Comparison of ENCODE assay signal across 22 cellular contexts in genomic region chr22:24467340-24467739, GRCh38. TPM values are rescaled to one million over a fixed set of nuclear protein-coding genes. Genes with fewer than 3 reads are reported as not detected.
DNase-seq lines count a peak whose midpoint lies in the region; FAIRE-seq and TF ChIP-seq lines count a peak whose summit lies in the region.
"Had no signal": no experiment of that assay in that cellular context is flagged by ENCODE, and none has a peak within 500 bp of the region (broad histone marks: within the 10 kb centered on the region; RNA-seq: fewer than 3 reads in every experiment).

No MANE protein-coding gene starts in this region.

- H3K4me1 ChIP-seq in Karpas-422 (ENCODE audit: low read length) (peaks cover 42% of the 10 kb centered on the region), H1 (replicated peaks in 1 of 4; ENCODE audit: control insufficient read depth in 3 of 4, insufficient read depth in 4 of 4, low read length in 3 of 4) (peaks cover 4 to 8% (median 6%) of the 10 kb centered on the region in 4 experiments; a peak in 5 of 7 replicates), osteoblast (ENCODE audit: insufficient read depth, low read length) (peaks cover 36% of the 10 kb centered on the region), uterus (no peaks in the 10 kb centered on the region)
- H3K4me1 ChIP-seq: suprapubic skin had no signal

- no peak overlapping the region for H2BK15ac ChIP-seq in H1 (ENCODE audit: low read length)

- no peak overlapping the region for H4K5ac ChIP-seq in H1 (ENCODE audit: insufficient read length, low read depth, low read length)

- 0 out of 2 replicates have a peak overlapping the region, but pooled peaks have one; percentile 12 for H2AFZ ChIP-seq in Karpas-422 (ENCODE audit: low read length)
- no peak overlapping the region for H2AFZ ChIP-seq in H1 (ENCODE audit: low read length)
- no peak overlapping the region for H2AFZ ChIP-seq in osteoblast (ENCODE audit: low read length)

- no peaks in the 10 kb centered on the region for H4K20me1 ChIP-seq in Karpas-422 (ENCODE audit: insufficient read depth, low read depth, low read length)
- H4K20me1 ChIP-seq in H1 (replicated peaks in 1 of 2; ENCODE audit: control insufficient read depth in 1 of 2, insufficient read depth in 2 of 2, low read length in 2 of 2) = no peaks in the 10 kb centered on the region
- no peaks in the 10 kb centered on the region for H4K20me1 ChIP-seq in osteoblast (ENCODE audit: insufficient read depth, low read length)

- H3K14ac ChIP-seq in H1 (ENCODE audit: insufficient read length) = no peak overlapping the region

- H3K18ac ChIP-seq in H1 (ENCODE audit: extremely low read depth, low read length) = no peak overlapping the region

- no peaks in the 10 kb centered on the region for H3K9me2 ChIP-seq in Karpas-422 (replicated peaks; ENCODE audit: insufficient read depth, low read length)

- H3K9me3 Mint-ChIP-seq in CD14-positive monocyte = peaks cover 0 to 3% (median 0%) of the 10 kb centered on the region in 7 donors
- no peaks in the 10 kb centered on the region for H3K9me3 Mint-ChIP-seq in Calu3 (ENCODE audit: low read depth, unreplicated experiment)
- H3K9me3 Mint-ChIP-seq: activated T-cell treated with anti-CD3 and anti-CD28 coated beads, Interleukin-2, amount 50 U/mL, for 24 hours had no signal

- no peak overlapping the region for H3K4me3 ChIP-seq in Karpas-422 (ENCODE audit: low read length)
- H3K4me3 ChIP-seq in H1 (ENCODE audit: extremely low read depth in 1 of 4, insufficient read depth in 2 of 4, low read depth in 3 of 4, low read length in 4 of 4) = no peak overlapping the region
- no peak overlapping the region for H3K4me3 ChIP-seq in osteoblast (ENCODE audit: insufficient read depth, low read length)
- no peak overlapping the region for H3K4me3 ChIP-seq in uterus
- H3K4me3 ChIP-seq in WERI-Rb-1 (ENCODE audit: low read depth, low read length) = no peak overlapping the region
- H3K4me3 ChIP-seq: MG63, suprapubic skin had no signal

- H3K79me2 ChIP-seq in Karpas-422 (ENCODE audit: low read length) = no peaks in the 10 kb centered on the region
- no peaks in the 10 kb centered on the region for H3K79me2 ChIP-seq in H1 (ENCODE audit: control insufficient read depth in 1 of 2, insufficient read depth in 2 of 2, low read length in 2 of 2)
- no peaks in the 10 kb centered on the region for H3K79me2 ChIP-seq in osteoblast (ENCODE audit: insufficient read depth, low read length)

- H3K4ac ChIP-seq in H1 (replicated peaks; ENCODE audit: insufficient read length, low read depth, low read length) = no peak overlapping the region

- DNase-seq in CD14-positive monocyte (ENCODE audit: low spot score) (no peak), Karpas-422 (no peak), H1 (ENCODE audit: low read depth in 1 of 2, low spot score in 2 of 2) (no peak), osteoblast (ENCODE audit: insufficient read length, low spot score, missing footprints) (no peak), uterus (no peak), NCI-H1105 treated with DMSO at 0.1 percent for 48 hours (lab: John Stamatoyannopoulos, UW) (no peak), WERI-Rb-1 (no peak), Calu3 (no peak)
- DNase-seq: activated CD4-positive, alpha-beta T cell treated with anti-CD3 and anti-CD28 coated beads, Interleukin-2, amount 50 U/mL, for 48 hours; activated naive CD8-positive, alpha-beta T cell treated with anti-CD3 and anti-CD28 coated beads, Interleukin-2, amount 10 ng/mL, durations not matched to agents 7 days and 5 days; activated T-cell treated with anti-CD3 and anti-CD28 coated beads, Interleukin-2, amount 50 U/mL, for 24 hours; central memory CD4-positive, alpha-beta T cell; GF-D8; H7; mammary epithelial cell; NCI-H2081; NCI-H524 treated with DMSO at 0.1 percent for 48 hours; stimulated activated CD4-positive, alpha-beta T cell treated with anti-CD3 and anti-CD28 coated beads, Interleukin-2, amount 100 ng/mL, for 48 hours had no signal

- H3K9ac ChIP-seq in Karpas-422 (ENCODE audit: low read length) = peak overlapping the region; percentile 32
- H3K9ac ChIP-seq in H1 (replicated peaks in 1 of 4; ENCODE audit: extremely low read depth in 1 of 4, low read depth in 3 of 4, low read length in 3 of 4) = no peak overlapping the region

- no peak for TF ChIP-seq POLR2A in H1 (IDR thresholded peaks at IDR 0.05; ENCODE audit: control extremely low read depth in 1 of 2, low read depth in 2 of 2, low read length in 2 of 2)
- no peak for TF ChIP-seq POLR2A in uterus (IDR thresholded peaks at IDR 0.05)

- H3K23ac ChIP-seq in H1 (ENCODE audit: insufficient read length) = no peak overlapping the region

- H3K27ac ChIP-seq in Karpas-422 (ENCODE audit: low read length) (peak overlapping the region; percentile 60; the same call in 1 of the 2 replicates), H1 (ENCODE audit: low read depth, low read length) (no peak overlapping the region), osteoblast (ENCODE audit: low read depth, low read length) (no peak overlapping the region), uterus (no peak overlapping the region), WERI-Rb-1 (no peak overlapping the region)
- H3K27ac ChIP-seq: suprapubic skin had no signal

- H3K4me1 Mint-ChIP-seq in CD14-positive monocyte (peaks cover 57% of the 10 kb centered on the region), Calu3 (ENCODE audit: low read depth, unreplicated experiment) (peaks cover 37% of the 10 kb centered on the region)

- TF ChIP-seq CTCF in CD14-positive monocyte (IDR thresholded peaks at IDR 0.05) (no peak), H1 (IDR thresholded peaks at IDR 0.05; ENCODE audit: control extremely low read depth in 1 of 3, insufficient read depth in 1 of 3, low read depth in 1 of 3, low read length in 3 of 3) (no peak), osteoblast (IDR thresholded peaks at IDR 0.05; ENCODE audit: extremely low read depth, low read depth, low read length) (no peak), uterus (IDR thresholded peaks at IDR 0.05) (no peak), WERI-Rb-1 (IDR thresholded peaks at IDR 0.05; ENCODE audit: low read depth, low read length) (no peak), Calu3 (IDR thresholded peaks at IDR 0.05; ENCODE audit: unreplicated experiment) (no peak)

- no peak for TF ChIP-seq RAD21 in H1 (IDR thresholded peaks at IDR 0.05 in 1 of 2, conservative IDR thresholded peaks at IDR 0.05 in 1 of 2; ENCODE audit: low read depth in 2 of 2, low read length in 2 of 2)

- POLR2A ChIA-PET in H1 (lab: Charles Lee; ENCODE audit: partially characterized antibody) = no interaction called here

- no peak overlapping the region for H2BK5ac ChIP-seq in H1 (ENCODE audit: low read depth, low read length)

- intact Hi-C loops in CD14-positive monocyte (cut with micrococcal nuclease) = loop anchor here in 1 of 2 donors (5.0 kb wide), 1 partner anchor 35 kb away; no protein-coding TSS in a partner anchor
- intact Hi-C loops in uterus (cut with DNase I; ENCODE audit: low total_unique reads) = no loop called here
- intact Hi-C loops in Calu3 (cut with micrococcal nuclease; ENCODE audit: unreplicated experiment) = no loop called here

- H3K4me2 ChIP-seq in Karpas-422 (ENCODE audit: low read depth, low read length, poor library complexity, severe bottlenecking) (peak overlapping the region; percentile 33), H1 (ENCODE audit: insufficient read depth in 1 of 2, low read depth in 2 of 2, low read length in 2 of 2) (peak overlapping the region; percentile 17 to 35; a peak in 2 of 4 replicates), osteoblast (ENCODE audit: insufficient read depth, low read length) (peak overlapping the region; percentile 47)

- H3K36me3 ChIP-seq in Karpas-422 (ENCODE audit: insufficient read depth, low read length) (no peaks in the 10 kb centered on the region), H1 (ENCODE audit: control insufficient read depth in 2 of 4, insufficient read depth in 4 of 4, low read length in 3 of 4) (no peaks in the 10 kb centered on the region), osteoblast (ENCODE audit: insufficient read depth, low read length) (no peaks in the 10 kb centered on the region), uterus (no peaks in the 10 kb centered on the region), WERI-Rb-1 (no peaks in the 10 kb centered on the region)
- H3K36me3 ChIP-seq: MG63, suprapubic skin had no signal

- no peak overlapping the region for H2BK20ac ChIP-seq in H1 (ENCODE audit: low read length)

- TF ChIP-seq EP300 in H1 (IDR thresholded peaks at IDR 0.05; ENCODE audit: borderline replicate concordance in 1 of 2, low read depth in 2 of 2, low read length in 2 of 2) = no peak

- no peak overlapping the region for H2BK120ac ChIP-seq in H1 (replicated peaks; ENCODE audit: low read depth, low read length)

- H3K79me1 ChIP-seq in H1 (ENCODE audit: low read depth, low read length) = no peaks in the 10 kb centered on the region

- BruUV-seq in Calu3 (replicated peaks; lab: Mats Ljungman, UMichigan) = no TSS peak

- H3K27ac Mint-ChIP-seq in CD14-positive monocyte = peak overlapping the region; percentile 53 to 91 (median 79)
- H3K27ac Mint-ChIP-seq in Calu3 (ENCODE audit: unreplicated experiment) = no peak overlapping the region
- H3K27ac Mint-ChIP-seq: activated naive CD8-positive, alpha-beta T cell treated with anti-CD3 and anti-CD28 coated beads, Interleukin-2, amount 10 ng/mL, durations not matched to agents 7 days and 5 days; activated T-cell treated with anti-CD3 and anti-CD28 coated beads, Interleukin-2, amount 50 U/mL, for 24 hours had no signal

- H3K36me3 Mint-ChIP-seq in CD14-positive monocyte (no peaks in the 10 kb centered on the region), Calu3 (ENCODE audit: insufficient read depth, unreplicated experiment) (no peaks in the 10 kb centered on the region)
- H3K36me3 Mint-ChIP-seq: activated naive CD8-positive, alpha-beta T cell treated with anti-CD3 and anti-CD28 coated beads, Interleukin-2, amount 10 ng/mL, durations not matched to agents 7 days and 5 days had no signal

- no peak overlapping the region for H2BK12ac ChIP-seq in H1 (ENCODE audit: low read depth, low read length)

- H4K91ac ChIP-seq in H1 (replicated peaks; ENCODE audit: insufficient read length, low read length) = no peak overlapping the region

- H3K56ac ChIP-seq in H1 (replicated peaks; ENCODE audit: insufficient read length, low read depth, low read length) = no peak overlapping the region

- no peak for FAIRE-seq in H1 (lab: Jason Lieb, UNC)
- FAIRE-seq: D721Med had no signal

- H2AK5ac ChIP-seq in H1 (ENCODE audit: low read depth, low read length) = no peak overlapping the region

- CTCF ChIA-PET in H1 (lab: Charles Lee; ENCODE audit: partially characterized antibody) (interaction anchor here (0.8 to 1.8 kb wide), 3 partner anchors 12 to 45 kb away, joined by 3 to 4 read pairs (median 3); no protein-coding TSS in a partner anchor), Calu3 (lab: Charles Lee) (interaction anchor here (1.3 to 1.6 kb wide), 2 partner anchors 14 to 15 kb away, joined by 3 to 5 read pairs; no protein-coding TSS in a partner anchor)

- H3K27me3 ChIP-seq in Karpas-422 (ENCODE audit: low read length) = no peaks in the 10 kb centered on the region
- no peaks in the 10 kb centered on the region for H3K27me3 ChIP-seq in H1 (replicated peaks in 1 of 4; ENCODE audit: control insufficient read depth in 3 of 4, extremely low read depth in 1 of 4, insufficient read depth in 3 of 4, low read length in 3 of 4)
- no peaks in the 10 kb centered on the region for H3K27me3 ChIP-seq in osteoblast (ENCODE audit: insufficient read depth, low read length)
- no peaks in the 10 kb centered on the region for H3K27me3 ChIP-seq in uterus
- no peaks in the 10 kb centered on the region for H3K27me3 ChIP-seq in WERI-Rb-1 (ENCODE audit: insufficient read depth, low read depth, severe bottlenecking)
- H3K27me3 ChIP-seq: MG63, suprapubic skin had no signal

- no peak overlapping the region for H4K8ac ChIP-seq in H1 (ENCODE audit: extremely low read depth, insufficient read depth, low read length)

- WGBS in H1 (ENCODE audit: extremely low coverage in 1 of 2, insufficient coverage in 1 of 2, insufficient read length in 1 of 2, insufficient replicate concordance in 2 of 2, low coverage in 1 of 2, low lambda C conversion rate in 2 of 2, missing lambda C conversion rate in 1 of 2), 2 experiments = 80% methylated on average over 2 of the region's 2 CpGs; no CpG with 5 or more reads in 1 of the 2 experiments

- H3K27me3 Mint-ChIP-seq in CD14-positive monocyte (ENCODE audit: low read depth in 3 of 3) (no peaks in the 10 kb centered on the region), Calu3 (ENCODE audit: unreplicated experiment) (no peaks in the 10 kb centered on the region)
- H3K27me3 Mint-ChIP-seq: activated naive CD8-positive, alpha-beta T cell treated with anti-CD3 and anti-CD28 coated beads, Interleukin-2, amount 10 ng/mL, durations not matched to agents 7 days and 5 days; activated T-cell treated with anti-CD3 and anti-CD28 coated beads, Interleukin-2, amount 50 U/mL, for 24 hours had no signal

- no peaks in the 10 kb centered on the region for H3K23me2 ChIP-seq in H1 (ENCODE audit: low read depth, low read length)

- H3K4me3 Mint-ChIP-seq in CD14-positive monocyte = peak overlapping the region; percentile 37 to 72
- H3K4me3 Mint-ChIP-seq in Calu3 (ENCODE audit: low read depth, unreplicated experiment) = no peak overlapping the region
- H3K4me3 Mint-ChIP-seq: activated naive CD8-positive, alpha-beta T cell treated with anti-CD3 and anti-CD28 coated beads, Interleukin-2, amount 10 ng/mL, durations not matched to agents 7 days and 5 days; activated T-cell treated with anti-CD3 and anti-CD28 coated beads, Interleukin-2, amount 50 U/mL, for 24 hours had no signal

- H3K9me3 ChIP-seq in Karpas-422 (ENCODE audit: low read length) (no peaks in the 10 kb centered on the region), H1 (ENCODE audit: insufficient read depth in 2 of 2, low read depth in 1 of 2, low read length in 1 of 2) (no peaks in the 10 kb centered on the region), osteoblast (ENCODE audit: low read depth, low read length) (no peaks in the 10 kb centered on the region), uterus (no peaks in the 10 kb centered on the region), WERI-Rb-1 (ENCODE audit: severe bottlenecking) (no peaks in the 10 kb centered on the region)
- H3K9me3 ChIP-seq: MG63, suprapubic skin had no signal

RNA-seq across cellular contexts. Expression of gene UPB1, which starts 27.8 kb away (rescaled TPM):
- under 1 TPM in 1 of 2 donors, not detected in 1; 0.17 TPM for polyA plus RNA-seq in CD14-positive monocyte
- total RNA-seq in Karpas-422 (2014; rRNA removed; shearing (Covaris generic); ENCODE audit: low replicate concordance) = 0.19 and 1.3 TPM in 2 replicates
- not detected in 2 replicates for total RNA-seq in H1 (2021; fragmentation: NEBNext Ultra II Directional; extraction: Animal tissue kit (Norgen Biotek cat#: 25700))
- polyA plus RNA-seq in H1 (2011; rRNA removed) = 0.05 and 0.09 TPM in 2 replicates
- polyA plus RNA-seq in H1 (2011; cell fraction: cytosol; rRNA removed) = 0.26 TPM
- 0.36 TPM for polyA plus RNA-seq in H1 (2011; cell fraction: nucleus; rRNA removed)
- polyA plus RNA-seq in H1 (2012, experiment 1 of 2) = 0.06 to 0.17 TPM (median 0.12 TPM) in 4 replicates
- not detected for polyA plus RNA-seq in H1 (2012, experiment 2 of 2)
- polyA plus RNA-seq in H1 (2013, experiment 1 of 2) = 0.04 TPM
- 0.06 TPM for polyA plus RNA-seq in H1 (2013, experiment 2 of 2)
- 0.16 TPM in 1 of 2 replicates, not detected in the other for polyA minus RNA-seq in H1 (2011; rRNA and poly(A)+ RNA removed)
- polyA minus RNA-seq in H1 (2011; cell fraction: cytosol; rRNA and poly(A)+ RNA removed) = not detected
- 0.50 TPM for polyA minus RNA-seq in H1 (2011; cell fraction: nucleus; rRNA and poly(A)+ RNA removed)
- total RNA-seq in osteoblast = under 0.01 TPM in 1 of 2 replicates, not detected in the other
- 1 to 10 TPM in 1 of 4 donors, under 1 TPM in 1, not detected in 2; 0.83 to 2.7 TPM for total RNA-seq in uterus
- 0.22 and 0.50 TPM in 2 replicates for total RNA-seq in Calu3 (2022)
- total RNA-seq: H7, HT-29, mammary epithelial cell had no signal
- polyA plus RNA-seq: mammary epithelial cell had no signal

RNA-seq across cellular contexts. Expression of gene ADORA2A, which starts 39.9 kb away (rescaled TPM):
- polyA plus RNA-seq in CD14-positive monocyte (1 to 10 TPM; 5.8 to 6.5 TPM), H1 (2011; rRNA removed) (20.3 and 22.1 TPM in 2 replicates)
- 65.9 and 86.7 TPM in 2 replicates for total RNA-seq in Karpas-422 (2014; rRNA removed; shearing (Covaris generic); ENCODE audit: low replicate concordance)
- 7.1 and 7.2 TPM in 2 replicates for total RNA-seq in H1 (2021; fragmentation: NEBNext Ultra II Directional; extraction: Animal tissue kit (Norgen Biotek cat#: 25700))
- 12.9 TPM for polyA plus RNA-seq in H1 (2011; cell fraction: cytosol; rRNA removed)
- 23.1 TPM for polyA plus RNA-seq in H1 (2011; cell fraction: nucleus; rRNA removed)
- polyA plus RNA-seq in H1 (2012, experiment 1 of 2) = 6.9 to 12.0 TPM (median 8.8 TPM) in 4 replicates
- polyA plus RNA-seq in H1 (2012, experiment 2 of 2) = 6.4 TPM
- polyA plus RNA-seq in H1 (2013, experiment 1 of 2) = 5.4 TPM
- polyA plus RNA-seq in H1 (2013, experiment 2 of 2) = 5.4 TPM
- polyA minus RNA-seq in H1 (2011; rRNA and poly(A)+ RNA removed) = 14.0 and 14.6 TPM in 2 replicates
- polyA minus RNA-seq in H1 (2011; cell fraction: cytosol; rRNA and poly(A)+ RNA removed) = 10.5 TPM
- polyA minus RNA-seq in H1 (2011; cell fraction: nucleus; rRNA and poly(A)+ RNA removed) = 11.1 TPM
- total RNA-seq in osteoblast (0.72 and 1.2 TPM in 2 replicates), uterus (1 to 10 TPM in 3 of 4 donors, not detected in 1; 3.3 to 9.9 (median 8.9) TPM), Calu3 (2022) (2.4 and 2.9 TPM in 2 replicates)
